Comparison of ENCODE assay signal across 12 cellular contexts in the genomic region with DNA sequence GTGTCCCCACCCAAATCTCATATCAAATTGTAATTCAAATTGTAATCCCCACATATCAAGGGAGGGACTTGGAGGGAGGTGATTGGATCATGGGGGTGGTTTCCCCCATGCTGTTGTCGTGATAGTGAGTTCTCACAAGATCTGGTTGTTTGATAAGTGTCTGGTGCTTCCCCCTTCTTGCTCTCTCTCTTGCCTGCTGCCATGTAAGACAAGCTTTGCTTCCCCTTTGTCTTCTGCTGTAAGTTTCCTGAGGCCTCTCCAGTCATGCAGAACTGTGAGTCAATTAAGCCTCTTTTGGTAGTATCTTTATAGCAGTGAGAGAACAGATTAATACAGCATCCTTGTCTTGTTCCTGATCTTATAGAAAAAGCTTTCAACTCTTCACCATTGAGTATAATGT. TPM values are rescaled to one million over a fixed set of nuclear protein-coding genes. Genes with fewer than 3 reads are reported as not detected.
DNase-seq lines count a peak whose midpoint lies in the region; ATAC-seq and TF ChIP-seq lines count a peak whose summit lies in the region.
"Had no signal": no experiment of that assay in that cellular context is flagged by ENCODE, and none has a peak within 500 bp of the region (broad histone marks: within the 10 kb centered on the region; RNA-seq: fewer than 3 reads in every experiment).

No MANE protein-coding gene starts in this region.

- no peaks in the 10 kb centered on the region for H3K9me3 Mint-ChIP-seq in immature natural killer cell

- no peak overlapping the region for H3K4me3 ChIP-seq in heart left ventricle
- H3K4me3 ChIP-seq: breast epithelium, lung had no signal

- DNase-seq in glomerular visceral epithelial cell (ENCODE audit: extremely low spot score), result peak; percentile 51
- DNase-seq in stimulated activated CD4-positive, alpha-beta T cell treated with anti-CD3 and anti-CD28 coated beads, Interleukin-1b, Interleukin-23, amount 100 ng/mL, for 48 hours, result no peak
- no peak for DNase-seq in heart left ventricle
- no peak for DNase-seq in UCSD-AML1 (lab: John Stamatoyannopoulos, UW; ENCODE audit: unreplicated experiment)
- DNase-seq in immature natural killer cell, result no peak
- DNase-seq: H7, small intestine had no signal

- no peak overlapping the region for H3K27ac Mint-ChIP-seq in immature natural killer cell

- no peaks in the 10 kb centered on the region for H3K27me3 ChIP-seq in heart left ventricle
- H3K27me3 ChIP-seq: breast epithelium had no signal

- H3K27me3 Mint-ChIP-seq in immature natural killer cell (ENCODE audit: low read depth in 3 of 3), result peaks cover 0 to 1% (median 0%) of the 10 kb centered on the region in 3 donors

- ATAC-seq in GM18517 (IDR thresholded peaks at IDR 0.05; ENCODE audit: unreplicated experiment) (peak; percentile 75), GM21529 (IDR thresholded peaks at IDR 0.05; ENCODE audit: unreplicated experiment) (peak; percentile 79), HG03558 (IDR thresholded peaks at IDR 0.05; ENCODE audit: extremely low read depth, unreplicated experiment) (peak; percentile 55), heart left ventricle (no peak)

- no peak overlapping the region for H3K27ac ChIP-seq in heart left ventricle
- H3K27ac ChIP-seq: breast epithelium had no signal

- WGBS in heart left ventricle, 4 donors, result 48 to 67% (median 57%) methylated on average over 1 of the region's 1 CpG

- no peak for TF ChIP-seq CTCF in heart left ventricle (IDR thresholded peaks at IDR 0.05)

- intact Hi-C loops in heart left ventricle (cut with DNase I), result no loop called here

- no peak overlapping the region for H3K4me3 Mint-ChIP-seq in immature natural killer cell

- TF ChIP-seq POLR2A in heart left ventricle (IDR thresholded peaks at IDR 0.05), result no peak

- peaks cover 0 to 13% (median 4%) of the 10 kb centered on the region in 3 donors for H3K36me3 Mint-ChIP-seq in immature natural killer cell

- peaks cover 0 to 6% (median 0%) of the 10 kb centered on the region in 12 donors for H3K9me3 ChIP-seq in heart left ventricle
- H3K9me3 ChIP-seq: breast epithelium had no signal

- no peaks in the 10 kb centered on the region for H3K4me1 Mint-ChIP-seq in immature natural killer cell

- H3K4me1 ChIP-seq in heart left ventricle, result peaks cover 0 to 13% (median 2%) of the 10 kb centered on the region in 12 donors
- H3K4me1 ChIP-seq: breast epithelium had no signal

- H3K36me3 ChIP-seq in heart left ventricle, result no peaks in the 10 kb centered on the region
- H3K36me3 ChIP-seq: breast epithelium had no signal

RNA-seq across cellular contexts. Expression of a gene that starts 6.5 kb away (rescaled TPM):
- total RNA-seq in heart left ventricle, result 100 to 1,000 TPM in 5 of 9 donors, 10 to 100 TPM in 4; 53.4 to 203 (median 123) TPM
- 100 to 1,000 TPM in 1 of 2 donors, 10 to 100 TPM in 1; 16.1 to 181 TPM for polyA plus RNA-seq in heart left ventricle
- not detected for polyA plus RNA-seq in immature natural killer cell

RNA-seq across cellular contexts. Expression of a gene that starts 51.6 kb away (rescaled TPM):
- total RNA-seq in heart left ventricle, result 1 to 10 TPM; 2.0 to 8.1 (median 5.9) TPM
- polyA plus RNA-seq in heart left ventricle (1 to 10 TPM; 6.2 to 8.1 TPM), immature natural killer cell (1 to 10 TPM; 2.2 to 7.6 (median 5.1) TPM)

RNA-seq across cellular contexts. Expression of a gene that starts 51.8 kb away (rescaled TPM):
- 1 to 10 TPM; 1.5 to 2.2 (median 1.8) TPM for total RNA-seq in heart left ventricle
- 1 to 10 TPM; 1.1 to 1.6 TPM for polyA plus RNA-seq in heart left ventricle
- polyA plus RNA-seq in immature natural killer cell, result 1 to 10 TPM; 1.2 to 3.1 (median 1.8) TPM

Comparison
In these comparisons a context has a peak if more than half of its experiments do, and no peak if none do; other contexts are left out.
1. ATAC-seq: peak in GM18517 (single experiment), GM21529 (single experiment) and HG03558 (single experiment); none in heart left ventricle (0 of 4).
2. RNA of a gene that starts 6.5 kb away (polyA plus RNA-seq): 16.1 to 181 TPM in heart left ventricle; not detected in immature natural killer cell; every median in the first group is over 10 times any median in the second.